In the genomic region with DNA sequence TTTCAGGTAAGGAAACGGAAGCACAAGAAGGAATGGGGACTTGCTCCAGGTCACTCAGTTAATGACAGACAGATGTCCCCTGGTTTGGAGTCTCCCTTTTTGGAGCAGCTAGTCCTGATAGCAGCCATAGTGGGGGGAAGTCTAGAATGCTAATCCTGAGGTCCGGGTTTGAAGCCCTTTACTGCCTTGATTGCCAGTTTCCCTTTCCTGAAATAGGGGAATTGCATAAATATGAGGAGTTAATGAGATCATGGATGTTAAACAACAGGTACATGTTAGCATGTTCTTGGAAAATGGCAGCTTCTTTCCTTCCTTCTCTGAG, we compare ENCODE assay signal across 8 cellular contexts. TPM values are rescaled to one million over a fixed set of nuclear protein-coding genes. Genes with fewer than 3 reads are reported as not detected.
A peak's percentile ranks its signal among the peaks of the same experiment; 100 is the strongest.
DNase-seq lines count a peak whose midpoint lies in the region; ATAC-seq, FAIRE-seq and TF ChIP-seq lines count a peak whose summit lies in the region.

No MANE protein-coding gene starts in this region.

- no peak for TF ChIP-seq POLR2A in H1 (IDR thresholded peaks at IDR 0.05; ENCODE audit: control extremely low read depth in 1 of 2, low read depth in 2 of 2, low read length in 2 of 2)

- H3K9me3 Mint-ChIP-seq in CD4-positive, CD25-positive, alpha-beta regulatory T cell, result no peaks in the 10 kb centered on the region
- no peaks in the 10 kb centered on the region for H3K9me3 Mint-ChIP-seq in neural progenitor cell

- peaks cover 7% of the 10 kb centered on the region for H3K23me2 ChIP-seq in H1 (ENCODE audit: low read depth, low read length)

- H3K4me1 ChIP-seq in CD4-positive, CD25-positive, alpha-beta regulatory T cell (ENCODE audit: control insufficient read depth, insufficient read depth, low read length, poor library complexity, severe bottlenecking), result peaks cover 19% of the 10 kb centered on the region
- H3K4me1 ChIP-seq in H1 (replicated peaks in 1 of 4; ENCODE audit: control insufficient read depth in 3 of 4, insufficient read depth in 4 of 4, low read length in 3 of 4), result peaks cover 2 to 11% (median 3%) of the 10 kb centered on the region in 4 experiments; a peak in 5 of 7 replicates
- H3K4me1 ChIP-seq in neural progenitor cell, result no peaks in the 10 kb centered on the region

- H3K9ac ChIP-seq in H1 (replicated peaks in 1 of 4; ENCODE audit: extremely low read depth in 1 of 4, low read depth in 3 of 4, low read length in 3 of 4) (peak overlapping the region in 1 of 4 experiments; percentile 74; a peak in 1 of 7 replicates), neural progenitor cell (no peak overlapping the region)

- H3K4me1 Mint-ChIP-seq in CD4-positive, CD25-positive, alpha-beta regulatory T cell, result peaks cover 18 to 26% (median 23%) of the 10 kb centered on the region in 4 donors
- H3K4me1 Mint-ChIP-seq in neural progenitor cell, result peaks cover 13% of the 10 kb centered on the region

- no peak for TF ChIP-seq RAD21 in H1 (IDR thresholded peaks at IDR 0.05 in 1 of 2, conservative IDR thresholded peaks at IDR 0.05 in 1 of 2; ENCODE audit: low read depth in 2 of 2, low read length in 2 of 2)

- peaks cover under 1% of the 10 kb centered on the region for H3K36me3 Mint-ChIP-seq in CD4-positive, CD25-positive, alpha-beta regulatory T cell
- H3K36me3 Mint-ChIP-seq in neural progenitor cell, result peaks cover 1% of the 10 kb centered on the region

- no peak overlapping the region for H2BK120ac ChIP-seq in H1 (replicated peaks; ENCODE audit: low read depth, low read length)

- H2AFZ ChIP-seq in H1 (ENCODE audit: low read length), result peak overlapping the region; percentile 65
- H2AFZ ChIP-seq in neural progenitor cell (replicated peaks), result peak overlapping the region; percentile 93

- H3K23ac ChIP-seq in H1 (ENCODE audit: insufficient read length), result no peak overlapping the region

- no peak overlapping the region for H2BK20ac ChIP-seq in H1 (ENCODE audit: low read length)

- FAIRE-seq in H1 (lab: Jason Lieb, UNC), result no peak

- no peaks in the 10 kb centered on the region for H3K79me1 ChIP-seq in H1 (ENCODE audit: low read depth, low read length)

- no peak overlapping the region for H4K5ac ChIP-seq in H1 (ENCODE audit: insufficient read length, low read depth, low read length)

- peaks cover 4% of the 10 kb centered on the region for H3K27me3 Mint-ChIP-seq in CD4-positive, CD25-positive, alpha-beta regulatory T cell
- peaks cover 6% of the 10 kb centered on the region for H3K27me3 Mint-ChIP-seq in neural progenitor cell (ENCODE audit: insufficient read depth, low read depth)

- ATAC-seq in CD4-positive, CD25-positive, alpha-beta regulatory T cell (ENCODE audit: low read depth in 2 of 2), result no peak
- ATAC-seq in HG02973 (IDR thresholded peaks at IDR 0.05; ENCODE audit: unreplicated experiment), result no peak

- H3K79me2 ChIP-seq in H1 (ENCODE audit: control insufficient read depth in 1 of 2, insufficient read depth in 2 of 2, low read length in 2 of 2) (peaks cover 0 to 13% of the 10 kb centered on the region in 2 experiments; a peak in 2 of 4 replicates), neural progenitor cell (ENCODE audit: low read depth) (peaks cover 14% of the 10 kb centered on the region)

- peak overlapping the region; percentile 94 to 98 (median 97) for H3K27ac Mint-ChIP-seq in CD4-positive, CD25-positive, alpha-beta regulatory T cell
- H3K27ac Mint-ChIP-seq in neural progenitor cell, result peak overlapping the region; percentile 40

- H2BK5ac ChIP-seq in H1 (ENCODE audit: low read depth, low read length), result 0 out of 2 replicates have a peak overlapping the region, but pooled peaks have one; percentile 89

- POLR2A ChIA-PET in H1 (lab: Charles Lee; ENCODE audit: partially characterized antibody), result interaction anchor here (0.6 to 1.5 kb wide), 5 partner anchors 8 to 141 kb away, joined by 3 to 4 read pairs (median 3); no protein-coding TSS in a partner anchor

- no peak for DNase-seq in CD4-positive, CD25-positive, alpha-beta regulatory T cell
- peak; percentile 31 for DNase-seq in NCI-H748 treated with DMSO at 0.1 percent for 48 hours (lab: John Stamatoyannopoulos, UW)
- DNase-seq in H1 (ENCODE audit: low read depth in 1 of 2, low spot score in 2 of 2), result no peak
- DNase-seq in neural progenitor cell (ENCODE audit: low spot score), result no peak
- DNase-seq in NCI-H1694 treated with DMSO at 0.1 percent for 48 hours (lab: John Stamatoyannopoulos, UW), result no peak
- DNase-seq in amniotic stem cell (lab: John Stamatoyannopoulos, UW), result no peak
- no peak for DNase-seq in DMS 273 (lab: John Stamatoyannopoulos, UW; ENCODE audit: unreplicated experiment)

- H3K27ac ChIP-seq in CD4-positive, CD25-positive, alpha-beta regulatory T cell (ENCODE audit: insufficient read depth, low read length, poor library complexity, severe bottlenecking), result peak overlapping the region; percentile 96
- H3K27ac ChIP-seq in H1 (ENCODE audit: low read depth, low read length) (no peak overlapping the region), neural progenitor cell (no peak overlapping the region)

- H4K8ac ChIP-seq in H1 (ENCODE audit: extremely low read depth, insufficient read depth, low read length), result no peak overlapping the region

- WGBS in H1 (ENCODE audit: extremely low coverage in 1 of 2, insufficient coverage in 1 of 2, insufficient read length in 1 of 2, insufficient replicate concordance in 2 of 2, low coverage in 1 of 2, low lambda C conversion rate in 2 of 2, missing lambda C conversion rate in 1 of 2), 2 experiments, result 69% methylated on average over 2 of the region's 2 CpGs; no CpG with 5 or more reads in 1 of the 2 experiments

- H3K36me3 ChIP-seq in CD4-positive, CD25-positive, alpha-beta regulatory T cell (ENCODE audit: control insufficient read depth, insufficient read depth, low read length), result peaks cover 3% of the 10 kb centered on the region
- H3K36me3 ChIP-seq in H1 (ENCODE audit: control insufficient read depth in 2 of 4, insufficient read depth in 4 of 4, low read length in 3 of 4) (peaks cover 0 to 3% (median 0%) of the 10 kb centered on the region in 4 experiments; a peak in 2 of 8 replicates), neural progenitor cell (no peaks in the 10 kb centered on the region)

- H2AK5ac ChIP-seq in H1 (ENCODE audit: low read depth, low read length), result no peak overlapping the region

- H3K56ac ChIP-seq in H1 (replicated peaks; ENCODE audit: insufficient read length, low read depth, low read length), result no peak overlapping the region

- H3K4me3 ChIP-seq in CD4-positive, CD25-positive, alpha-beta regulatory T cell (ENCODE audit: low read depth, low read length), result peak overlapping the region; percentile 92
- H3K4me3 ChIP-seq in H1 (ENCODE audit: extremely low read depth in 1 of 4, insufficient read depth in 2 of 4, low read depth in 3 of 4, low read length in 4 of 4), result peak overlapping the region; percentile 82 to 93 (median 89); a peak in 7 of 8 replicates
- H3K4me3 ChIP-seq in neural progenitor cell, result peak overlapping the region; percentile 76

- peak overlapping the region; percentile 90 to 98 (median 94) for H3K4me3 Mint-ChIP-seq in CD4-positive, CD25-positive, alpha-beta regulatory T cell
- H3K4me3 Mint-ChIP-seq in neural progenitor cell, result peak overlapping the region; percentile 91

- H3K4me2 ChIP-seq in H1 (ENCODE audit: insufficient read depth in 1 of 2, low read depth in 2 of 2, low read length in 2 of 2) (peak overlapping the region; percentile 83 to 95), neural progenitor cell (peak overlapping the region; percentile 86)

- no peaks in the 10 kb centered on the region for H3K9me3 ChIP-seq in CD4-positive, CD25-positive, alpha-beta regulatory T cell (ENCODE audit: control insufficient read depth in 2 of 2, low read length in 2 of 2)
- H3K9me3 ChIP-seq in H1 (ENCODE audit: insufficient read depth in 2 of 2, low read depth in 1 of 2, low read length in 1 of 2) (no peaks in the 10 kb centered on the region), neural progenitor cell (ENCODE audit: low read depth) (no peaks in the 10 kb centered on the region)

- H2BK15ac ChIP-seq in H1 (ENCODE audit: low read length), result no peak overlapping the region

- H3K18ac ChIP-seq in H1 (ENCODE audit: extremely low read depth, low read length), result peak overlapping the region; percentile 25; the same call in 1 of the 2 replicates

- no peak for TF ChIP-seq EP300 in H1 (IDR thresholded peaks at IDR 0.05; ENCODE audit: borderline replicate concordance in 1 of 2, low read depth in 2 of 2, low read length in 2 of 2)

- TF ChIP-seq CTCF in H1 (IDR thresholded peaks at IDR 0.05; ENCODE audit: control extremely low read depth in 1 of 3, insufficient read depth in 1 of 3, low read depth in 1 of 3, low read length in 3 of 3) (no peak), neural progenitor cell (IDR thresholded peaks at IDR 0.05) (no peak)

- CTCF ChIA-PET in H1 (lab: Charles Lee; ENCODE audit: partially characterized antibody), result interaction anchor here (0.9 to 1.7 kb wide), 4 partner anchors 86 to 135 kb away, joined by 3 read pairs; no protein-coding TSS in a partner anchor

- no peak overlapping the region for H3K4ac ChIP-seq in H1 (replicated peaks; ENCODE audit: insufficient read length, low read depth, low read length)

- H3K14ac ChIP-seq in H1 (ENCODE audit: insufficient read length), result no peak overlapping the region

- H4K91ac ChIP-seq in H1 (replicated peaks; ENCODE audit: insufficient read length, low read length), result no peak overlapping the region

- H4K20me1 ChIP-seq in H1 (replicated peaks in 1 of 2; ENCODE audit: control insufficient read depth in 1 of 2, insufficient read depth in 2 of 2, low read length in 2 of 2) (no peaks in the 10 kb centered on the region), neural progenitor cell (ENCODE audit: low read depth) (no peaks in the 10 kb centered on the region)

- no peaks in the 10 kb centered on the region for H3K27me3 ChIP-seq in CD4-positive, CD25-positive, alpha-beta regulatory T cell (ENCODE audit: control insufficient read depth, insufficient read depth, low read length)
- no peaks in the 10 kb centered on the region; a peak in 1 of 7 replicates for H3K27me3 ChIP-seq in H1 (replicated peaks in 1 of 4; ENCODE audit: control insufficient read depth in 3 of 4, extremely low read depth in 1 of 4, insufficient read depth in 3 of 4, low read length in 3 of 4)
- H3K27me3 ChIP-seq in neural progenitor cell, result no peaks in the 10 kb centered on the region

- no peaks in the 10 kb centered on the region for H3F3A ChIP-seq in neural progenitor cell (ENCODE audit: low read depth)

- H2BK12ac ChIP-seq in H1 (ENCODE audit: low read depth, low read length), result no peak overlapping the region

RNA-seq across cellular contexts. Expression of a gene that starts 0.3 kb away (rescaled TPM):
- 13.2 TPM for total RNA-seq in CD4-positive, CD25-positive, alpha-beta regulatory T cell
- 10 to 100 TPM; 11.5 to 14.4 (median 13.7) TPM for polyA plus RNA-seq in CD4-positive, CD25-positive, alpha-beta regulatory T cell
- 14.0 and 14.8 TPM in 2 replicates for total RNA-seq in H1 (2021; fragmentation: NEBNext Ultra II Directional; extraction: Animal tissue kit (Norgen Biotek cat#: 25700))
- 2.8 and 7.6 TPM in 2 replicates for polyA plus RNA-seq in H1 (2011; rRNA removed)
- polyA plus RNA-seq in H1 (2011; cell fraction: cytosol; rRNA removed), result 4.1 TPM
- polyA plus RNA-seq in H1 (2011; cell fraction: nucleus; rRNA removed), result 9.1 TPM
- polyA plus RNA-seq in H1 (2012, experiment 1 of 2), result 5.3 to 6.8 TPM (median 5.8 TPM) in 4 replicates
- 1.2 TPM for polyA plus RNA-seq in H1 (2012, experiment 2 of 2)
- polyA plus RNA-seq in H1 (2013, experiment 1 of 2), result 6.7 TPM
- 7.2 TPM for polyA plus RNA-seq in H1 (2013, experiment 2 of 2)
- polyA minus RNA-seq in H1 (2011; rRNA and poly(A)+ RNA removed), result 12.1 and 14.9 TPM in 2 replicates
- polyA minus RNA-seq in H1 (2011; cell fraction: cytosol; rRNA and poly(A)+ RNA removed), result 10.2 TPM
- 9.0 TPM for polyA minus RNA-seq in H1 (2011; cell fraction: nucleus; rRNA and poly(A)+ RNA removed)
- 7.8 and 9.8 TPM in 2 replicates for total RNA-seq in neural progenitor cell (ENCODE audit: low replicate concordance)

RNA-seq across cellular contexts. Expression of a gene that starts 46.5 kb away (rescaled TPM):
- total RNA-seq in CD4-positive, CD25-positive, alpha-beta regulatory T cell, result 77.3 TPM
- polyA plus RNA-seq in CD4-positive, CD25-positive, alpha-beta regulatory T cell, result 100 to 1,000 TPM; 195 to 254 (median 202) TPM
- 44.1 and 47.2 TPM in 2 replicates for total RNA-seq in H1 (2021; fragmentation: NEBNext Ultra II Directional; extraction: Animal tissue kit (Norgen Biotek cat#: 25700))
- polyA plus RNA-seq in H1 (2011; rRNA removed), result 51.7 and 66.0 TPM in 2 replicates
- polyA plus RNA-seq in H1 (2011; cell fraction: cytosol; rRNA removed), result 49.0 TPM
- polyA plus RNA-seq in H1 (2011; cell fraction: nucleus; rRNA removed), result 38.3 TPM
- polyA plus RNA-seq in H1 (2012, experiment 1 of 2), result 27.7 to 35.0 TPM (median 31.8 TPM) in 4 replicates
- polyA plus RNA-seq in H1 (2012, experiment 2 of 2), result 7.5 TPM
- 75.8 TPM for polyA plus RNA-seq in H1 (2013, experiment 1 of 2)
- polyA plus RNA-seq in H1 (2013, experiment 2 of 2), result 95.9 TPM
- polyA minus RNA-seq in H1 (2011; rRNA and poly(A)+ RNA removed), result 217 and 222 TPM in 2 replicates
- 76.8 TPM for polyA minus RNA-seq in H1 (2011; cell fraction: cytosol; rRNA and poly(A)+ RNA removed)
- polyA minus RNA-seq in H1 (2011; cell fraction: nucleus; rRNA and poly(A)+ RNA removed), result 56.2 TPM
- total RNA-seq in neural progenitor cell (ENCODE audit: low replicate concordance), result 32.9 and 38.8 TPM in 2 replicates
